Comparison of ENCODE assay signal across 17 cellular contexts in genomic region chr2:25552343-25552742, GRCh38.
"Had no signal": no experiment of that assay in that cellular context is flagged by ENCODE, and none has a peak within 500 bp of the region (broad histone marks: within the 10 kb centered on the region; RNA-seq: fewer than 3 reads in every experiment).

No MANE protein-coding gene starts in this region.

- ATAC-seq: effector memory CD8-positive, alpha-beta T cell; left lung; naive thymus-derived CD4-positive, alpha-beta T cell; pancreas; right lobe of liver; stimulated activated naive B cell treated with anti-CD40 and anti-IgM and Interleukin-4, amounts not matched to agents 10 μg/mL and 1 μg/mL and 100 μg/mL, for 72 hours had no signal

- DNase-seq: colonic mucosa; effector memory CD8-positive, alpha-beta T cell; hypothalamus; kidney; left lung; mesendoderm; midbrain; naive thymus-derived CD4-positive, alpha-beta T cell; pancreas; right lobe of liver; small intestine; stimulated activated CD4-positive, alpha-beta T cell treated with anti-CD3 and anti-CD28 coated beads, Interleukin-15, amount 100 ng/mL, for 24 hours; stimulated activated CD4-positive, alpha-beta T cell treated with anti-CD3 and anti-CD28 coated beads, Interleukin-2, amount 100 ng/mL, for 48 hours; stimulated activated naive B cell treated with anti-CD40 and anti-IgM and Interleukin-4, amounts not matched to agents 10 μg/mL and 1 μg/mL and 100 μg/mL, for 72 hours; transverse colon had no signal

- H3K4me3 Mint-ChIP-seq: effector memory CD8-positive, alpha-beta T cell; naive thymus-derived CD4-positive, alpha-beta T cell; nephron; stimulated activated naive B cell treated with anti-CD40 and anti-IgM and Interleukin-4, amounts not matched to agents 10 μg/mL and 1 μg/mL and 100 μg/mL, for 72 hours; stimulated activated naive CD8-positive, alpha-beta T cell treated with anti-CD3 and anti-CD28 coated beads, Interleukin-15, Interleukin-2, amounts not matched to agents 100 ng/mL and 50 ng/mL, for 24 hours had no signal

- H3K27ac Mint-ChIP-seq: effector memory CD8-positive, alpha-beta T cell; nephron; stimulated activated naive B cell treated with anti-CD40 and anti-IgM and Interleukin-4, amounts not matched to agents 10 μg/mL and 1 μg/mL and 100 μg/mL, for 72 hours; stimulated activated naive CD8-positive, alpha-beta T cell treated with anti-CD3 and anti-CD28 coated beads, Interleukin-15, Interleukin-2, amounts not matched to agents 100 ng/mL and 50 ng/mL, for 24 hours had no signal

- H3K9me3 Mint-ChIP-seq: effector memory CD8-positive, alpha-beta T cell; naive thymus-derived CD4-positive, alpha-beta T cell; nephron; stimulated activated naive B cell treated with anti-CD40 and anti-IgM and Interleukin-4, amounts not matched to agents 10 μg/mL and 1 μg/mL and 100 μg/mL, for 72 hours; stimulated activated naive CD8-positive, alpha-beta T cell treated with anti-CD3 and anti-CD28 coated beads, Interleukin-15, Interleukin-2, amounts not matched to agents 100 ng/mL and 50 ng/mL, for 24 hours had no signal

- H3K36me3 Mint-ChIP-seq: stimulated activated naive B cell treated with anti-CD40 and anti-IgM and Interleukin-4, amounts not matched to agents 10 μg/mL and 1 μg/mL and 100 μg/mL, for 72 hours had no signal

- H3K27me3 Mint-ChIP-seq: effector memory CD8-positive, alpha-beta T cell; naive thymus-derived CD4-positive, alpha-beta T cell; stimulated activated naive B cell treated with anti-CD40 and anti-IgM and Interleukin-4, amounts not matched to agents 10 μg/mL and 1 μg/mL and 100 μg/mL, for 72 hours; stimulated activated naive CD8-positive, alpha-beta T cell treated with anti-CD3 and anti-CD28 coated beads, Interleukin-15, Interleukin-2, amounts not matched to agents 100 ng/mL and 50 ng/mL, for 24 hours had no signal
